Comparison of ENCODE assay signal across 11 cellular contexts in genomic region chr3:67863869-67864268, GRCh38.
DNase-seq lines count a peak whose midpoint lies in the region; ATAC-seq and TF ChIP-seq lines count a peak whose summit lies in the region.
"Had no signal": no experiment of that assay in that cellular context is flagged by ENCODE, and none has a peak within 500 bp of the region (broad histone marks: within the 10 kb centered on the region; RNA-seq: fewer than 3 reads in every experiment).

No MANE protein-coding gene starts in this region.

- CTCF ChIA-PET in naive thymus-derived CD4-positive, alpha-beta T cell (lab: Charles Lee) = no interaction called here

- no peak for DNase-seq in BE2C
- DNase-seq in HCEC 1CT = peak; percentile 23
- DNase-seq in iPS DF 6.9 (ENCODE audit: low read depth, low spot score) = peak; percentile 37
- DNase-seq in LoVo (ENCODE audit: low spot score) = no peak
- DNase-seq in naive thymus-derived CD4-positive, alpha-beta T cell = no peak
- DNase-seq: activated T-cell treated with anti-CD3 and anti-CD28 coated beads, Interleukin-2, amount 50 U/mL, for 24 hours; nucleus accumbens had no signal

- H3K4me1 ChIP-seq in BE2C = no peaks in the 10 kb centered on the region
- no peaks in the 10 kb centered on the region for H3K4me1 ChIP-seq in iPS DF 6.9 (ENCODE audit: control insufficient read depth, insufficient read depth, low read length)
- peaks cover 0 to 2% of the 10 kb centered on the region in 2 donors for H3K4me1 ChIP-seq in naive thymus-derived CD4-positive, alpha-beta T cell (ENCODE audit: control insufficient read depth in 2 of 2, insufficient read depth in 2 of 2, low read length in 2 of 2)
- H3K4me1 ChIP-seq: SJSA1 had no signal

- peaks cover 0 to 11% (median 8%) of the 10 kb centered on the region in 5 donors for H3K36me3 Mint-ChIP-seq in naive thymus-derived CD4-positive, alpha-beta T cell

- H3K27me3 ChIP-seq in BE2C (no peaks in the 10 kb centered on the region), iPS DF 6.9 (ENCODE audit: control insufficient read depth, insufficient read depth, low read length) (no peaks in the 10 kb centered on the region)
- H3K27me3 ChIP-seq in naive thymus-derived CD4-positive, alpha-beta T cell (ENCODE audit: control insufficient read depth in 2 of 2, insufficient read depth in 2 of 2, low read length in 2 of 2) = no peaks in the 10 kb centered on the region
- H3K27me3 ChIP-seq: SJSA1 had no signal

- H3K27ac Mint-ChIP-seq in naive thymus-derived CD4-positive, alpha-beta T cell = no peak overlapping the region
- H3K27ac Mint-ChIP-seq: activated T-cell treated with anti-CD3 and anti-CD28 coated beads, Interleukin-2, amount 50 U/mL, for 24 hours had no signal

- H3K27me3 Mint-ChIP-seq in naive thymus-derived CD4-positive, alpha-beta T cell = no peaks in the 10 kb centered on the region
- H3K27me3 Mint-ChIP-seq: activated T-cell treated with anti-CD3 and anti-CD28 coated beads, Interleukin-2, amount 50 U/mL, for 24 hours had no signal

- ATAC-seq in HG03280 (IDR thresholded peaks at IDR 0.05; ENCODE audit: unreplicated experiment) = no peak
- ATAC-seq in HG03108 (IDR thresholded peaks at IDR 0.05; ENCODE audit: unreplicated experiment) = no peak
- no peak for ATAC-seq in naive thymus-derived CD4-positive, alpha-beta T cell

- no CpG with 5 or more reads among the region's 4 CpGs for WGBS in iPS DF 6.9 (ENCODE audit: insufficient coverage, insufficient read length)

- intact Hi-C loops in naive thymus-derived CD4-positive, alpha-beta T cell (cut with micrococcal nuclease) = no loop called here

- no peak overlapping the region for H3K27ac ChIP-seq in VCaP
- H3K27ac ChIP-seq in iPS DF 6.9 (ENCODE audit: low read length) = no peak overlapping the region
- H3K27ac ChIP-seq in naive thymus-derived CD4-positive, alpha-beta T cell (ENCODE audit: low read depth, low read length) = no peak overlapping the region
- H3K27ac ChIP-seq: SJSA1 had no signal

- POLR2A ChIA-PET in naive thymus-derived CD4-positive, alpha-beta T cell (lab: Charles Lee) = no interaction called here

- TF ChIP-seq CTCF in BE2C (IDR thresholded peaks at IDR 0.05; ENCODE audit: low read depth, low read length) (peak; percentile 51), VCaP (conservative IDR thresholded peaks at IDR 0.05) (peak; percentile 84)

- H3K36me3 ChIP-seq in BE2C = no peaks in the 10 kb centered on the region
- H3K36me3 ChIP-seq in iPS DF 6.9 (ENCODE audit: control insufficient read depth, insufficient read depth, low read length) = no peaks in the 10 kb centered on the region
- no peaks in the 10 kb centered on the region for H3K36me3 ChIP-seq in naive thymus-derived CD4-positive, alpha-beta T cell (ENCODE audit: control insufficient read depth in 2 of 3, insufficient read depth in 3 of 3, low read length in 3 of 3)
- H3K36me3 ChIP-seq: SJSA1 had no signal

- H3K9me3 Mint-ChIP-seq in naive thymus-derived CD4-positive, alpha-beta T cell = peaks cover 0 to 13% (median 3%) of the 10 kb centered on the region in 11 donors

- no peak overlapping the region for H3K4me3 Mint-ChIP-seq in naive thymus-derived CD4-positive, alpha-beta T cell
- H3K4me3 Mint-ChIP-seq: activated T-cell treated with anti-CD3 and anti-CD28 coated beads, Interleukin-2, amount 50 U/mL, for 24 hours had no signal

- peaks cover 0 to 8% (median 3%) of the 10 kb centered on the region in 7 donors for H3K4me1 Mint-ChIP-seq in naive thymus-derived CD4-positive, alpha-beta T cell

- no peak overlapping the region for H3K4me3 ChIP-seq in BE2C (ENCODE audit: low read depth, low read length)
- H3K4me3 ChIP-seq in iPS DF 6.9 (ENCODE audit: low read length) = no peak overlapping the region
- no peak overlapping the region for H3K4me3 ChIP-seq in naive thymus-derived CD4-positive, alpha-beta T cell (ENCODE audit: low read length)
- H3K4me3 ChIP-seq: SJSA1 had no signal

- H3K9me3 ChIP-seq in BE2C (no peaks in the 10 kb centered on the region), iPS DF 6.9 (ENCODE audit: control insufficient read depth, insufficient read depth, low read length) (no peaks in the 10 kb centered on the region)
- H3K9me3 ChIP-seq in naive thymus-derived CD4-positive, alpha-beta T cell (ENCODE audit: control insufficient read depth in 2 of 3, low read length in 3 of 3) = no peaks in the 10 kb centered on the region
- H3K9me3 ChIP-seq: SJSA1 had no signal

Comparison
In these comparisons a context has a peak if more than half of its experiments do, and no peak if none do; other contexts are left out.
1. DNase-seq: peak in HCEC 1CT (single experiment) and iPS DF 6.9 (single experiment); none in BE2C (single experiment), LoVo (single experiment) and naive thymus-derived CD4-positive, alpha-beta T cell (0 of 9).